10 cellular contexts compared by ENCODE assay signal in the genomic region with DNA sequence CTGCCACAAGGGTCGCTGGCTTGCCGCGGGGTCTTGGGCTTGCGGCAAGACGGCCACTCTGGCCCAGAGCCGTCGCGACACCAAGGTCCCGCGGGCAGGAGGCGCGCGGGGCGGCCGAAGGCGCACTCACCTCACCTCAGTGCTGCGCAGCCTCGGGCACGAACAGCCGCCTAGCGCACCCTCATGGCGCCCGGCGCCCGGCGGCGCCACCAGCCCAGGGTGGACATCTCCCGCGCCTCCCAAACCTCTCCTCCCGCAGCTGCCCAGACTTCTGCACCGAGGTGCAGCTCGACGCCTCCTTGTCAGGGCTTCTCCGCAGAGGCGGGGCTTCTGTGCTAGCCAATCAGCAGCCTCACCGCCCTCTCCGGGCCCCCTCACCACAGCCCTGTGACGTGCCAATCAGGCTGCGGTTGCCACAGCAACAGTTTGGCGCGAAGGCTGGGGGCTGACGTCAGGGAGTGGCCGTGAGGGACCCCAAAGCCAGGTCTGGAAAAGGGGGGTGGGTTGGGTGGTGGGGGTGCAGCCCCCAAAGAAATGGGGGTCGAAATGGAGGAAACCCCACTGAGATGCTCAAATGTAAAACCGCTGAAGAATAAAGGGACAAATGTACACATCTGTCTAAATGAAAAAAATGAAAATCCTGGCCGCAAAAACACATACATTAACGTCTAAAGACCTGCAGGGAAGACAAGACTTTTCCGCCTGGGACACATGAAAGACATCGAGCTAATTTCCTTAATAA. TPM values are rescaled to one million over a fixed set of nuclear protein-coding genes. Genes with fewer than 3 reads are reported as not detected.
A peak's percentile ranks its signal among the peaks of the same experiment; 100 is the strongest.
DNase-seq lines count a peak whose midpoint lies in the region; ATAC-seq and TF ChIP-seq lines count a peak whose summit lies in the region.
"Had no signal": no experiment of that assay in that cellular context is flagged by ENCODE, and none has a peak within 500 bp of the region (broad histone marks: within the 10 kb centered on the region; RNA-seq: fewer than 3 reads in every experiment).

A gene (minus strand): TSS at position 275 of the 742 bp plus-strand sequence. CDS start 16,071 bp downstream, outside the sequence.
A gene (minus strand): TSS at position 275 of the 742 bp plus-strand sequence. CDS start 16,449 bp downstream, outside the sequence.

- H3K27ac ChIP-seq in neutrophil = no peak within 1 kb of the TSS
- H3K27ac ChIP-seq in vagina = peak within 1 kb of the TSS; percentile 55

- peak; percentile 34 for ATAC-seq in Right ventricle myocardium inferior

- peaks cover 20 to 22% of the 10 kb centered on the region in 2 experiments for H3K4me1 ChIP-seq in neutrophil (ENCODE audit: control insufficient read depth in 1 of 2, insufficient read depth in 1 of 2, low read depth in 1 of 2, low read length in 1 of 2)
- no peaks in the 10 kb centered on the region for H3K4me1 ChIP-seq in vagina

- no peaks in the 10 kb centered on the region for H3K36me3 ChIP-seq in neutrophil
- no peaks in the 10 kb centered on the region for H3K36me3 ChIP-seq in vagina

- H3K4me3 ChIP-seq in neutrophil (ENCODE audit: low read depth in 1 of 2, low read length in 1 of 2) (peak within 1 kb of the TSS; percentile 32 to 41), vagina (peak within 1 kb of the TSS; percentile 54 to 57)

- intact Hi-C loops in Right ventricle myocardium inferior (cut with DNase I) = no loop called here
- intact Hi-C loops in cardiac septum (cut with DNase I) = no loop called here
- intact Hi-C loops in vagina (cut with DNase I) = no loop called here

- H3K9me3 ChIP-seq in neutrophil (peaks cover 37% of the 10 kb centered on the region), vagina (no peaks in the 10 kb centered on the region)

- TF ChIP-seq POLR2A in vagina (IDR thresholded peaks at IDR 0.05) = peak in 1 of 2 donors; percentile 51

- DNase-seq in Right ventricle myocardium inferior (ENCODE audit: missing footprints) (peak; percentile 79), cardiac septum (ENCODE audit: low spot score) (no peak), globus pallidus (ENCODE audit: low spot score) (peak; percentile 87), vagina (ENCODE audit: extremely low spot score in 2 of 2) (no peak), NCI-H748 (lab: John Stamatoyannopoulos, UW; ENCODE audit: unreplicated experiment) (no peak), HT-29 (ENCODE audit: low spot score) (no peak), NCI-H2171 (lab: John Stamatoyannopoulos, UW) (no peak)
- DNase-seq: NCI-H2029 had no signal

- H3K27me3 ChIP-seq in neutrophil (peaks cover 39% of the 10 kb centered on the region), vagina (no peaks in the 10 kb centered on the region)

- no peak for TF ChIP-seq CTCF in neutrophil (IDR thresholded peaks at IDR 0.05)
- no peak for TF ChIP-seq CTCF in vagina (IDR thresholded peaks at IDR 0.05)

RNA-seq across cellular contexts. Expression of the first gene that starts in this region (rescaled TPM):
- total RNA-seq in Right ventricle myocardium inferior = 7.9 TPM
- 7.2 TPM for total RNA-seq in cardiac septum
- 15.2 TPM for total RNA-seq in vagina
- not detected in 2 replicates for total RNA-seq in HT-29 (2014; rRNA removed; shearing (Covaris generic))
- total RNA-seq: myocyte had no signal

RNA-seq across cellular contexts. Expression of the second gene that starts in this region (rescaled TPM):
- total RNA-seq in Right ventricle myocardium inferior = not detected
- not detected for total RNA-seq in cardiac septum
- 0.74 TPM for total RNA-seq in vagina
- total RNA-seq in HT-29 (2014; rRNA removed; shearing (Covaris generic)) = not detected in 2 replicates
- total RNA-seq: myocyte had no signal

Comparison
In these comparisons a context has a peak if more than half of its experiments do, and no peak if none do; other contexts are left out.
1. DNase-seq: peak in Right ventricle myocardium inferior (single experiment) and globus pallidus (single experiment); none in cardiac septum (single experiment), vagina (0 of 2), NCI-H748 (single experiment), HT-29 (single experiment) and NCI-H2171 (single experiment).